1 cellular context compared by ENCODE assay signal in the genomic region with DNA sequence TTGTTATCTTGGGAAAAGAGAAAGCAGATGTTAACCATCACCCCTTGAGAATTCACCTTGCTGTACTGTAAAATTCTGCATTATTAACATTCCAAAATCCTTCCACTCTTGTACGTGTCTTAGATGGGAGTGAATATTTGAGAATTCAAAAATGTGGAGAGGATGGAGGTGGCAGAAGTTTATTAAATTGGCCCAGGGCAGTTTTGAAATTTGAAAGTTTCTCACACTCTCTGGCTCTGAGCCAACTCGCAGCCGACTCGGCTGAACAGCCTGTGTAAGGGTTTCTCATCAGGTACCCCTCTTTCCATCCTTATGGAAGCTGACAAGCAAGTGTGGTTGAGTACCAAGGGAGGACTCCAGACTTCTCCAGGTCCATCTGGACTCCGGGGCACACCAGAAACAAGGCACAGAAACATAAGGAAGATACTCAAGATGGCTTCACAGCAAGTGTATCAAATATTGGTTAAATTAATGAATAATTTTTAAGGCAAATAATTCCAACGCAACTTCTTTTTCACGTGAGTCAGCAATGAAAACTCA.
TF ChIP-seq lines count a peak whose summit lies in the region.

No MANE protein-coding gene starts in this region.

TF ChIP-seq in H1, 55 proteins besides CTCF, POLR2A, EP300 and RAD21 (continued from another document):
- TF ChIP-seq EGR1 (IDR thresholded peaks at IDR 0.05; ENCODE audit: borderline replicate concordance, low read depth, low read length) (no peak), YY1 (IDR thresholded peaks at IDR 0.05; ENCODE audit: low read depth, low read length) (no peak), JUND (IDR thresholded peaks at IDR 0.05; ENCODE audit: low read length) (no peak), ZNF274 (IDR thresholded peaks at IDR 0.05; ENCODE audit: borderline replicate concordance, extremely low read depth, low read length) (no peak), KDM5A (IDR thresholded peaks at IDR 0.05; ENCODE audit: low read length) (no peak), GABPA (IDR thresholded peaks at IDR 0.05; ENCODE audit: borderline replicate concordance, insufficient read depth, low read length) (no peak), FOSL1 (IDR thresholded peaks at IDR 0.05; ENCODE audit: insufficient read depth, low read depth, low read length) (no peak), ASH2L (IDR thresholded peaks at IDR 0.05; ENCODE audit: low read length) (no peak), RXRA (IDR thresholded peaks at IDR 0.05; ENCODE audit: insufficient read depth, low read depth, low read length) (no peak), MAFK (IDR thresholded peaks at IDR 0.05; ENCODE audit: low read depth, low read length) (no peak)
- TF ChIP-seq, protein P1, sequence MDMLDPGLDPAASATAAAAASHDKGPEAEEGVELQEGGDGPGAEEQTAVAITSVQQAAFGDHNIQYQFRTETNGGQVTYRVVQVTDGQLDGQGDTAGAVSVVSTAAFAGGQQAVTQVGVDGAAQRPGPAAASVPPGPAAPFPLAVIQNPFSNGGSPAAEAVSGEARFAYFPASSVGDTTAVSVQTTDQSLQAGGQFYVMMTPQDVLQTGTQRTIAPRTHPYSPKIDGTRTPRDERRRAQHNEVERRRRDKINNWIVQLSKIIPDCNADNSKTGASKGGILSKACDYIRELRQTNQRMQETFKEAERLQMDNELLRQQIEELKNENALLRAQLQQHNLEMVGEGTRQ (IDR thresholded peaks at IDR 0.05; ENCODE audit: low read length): no peak
